In the genomic region with DNA sequence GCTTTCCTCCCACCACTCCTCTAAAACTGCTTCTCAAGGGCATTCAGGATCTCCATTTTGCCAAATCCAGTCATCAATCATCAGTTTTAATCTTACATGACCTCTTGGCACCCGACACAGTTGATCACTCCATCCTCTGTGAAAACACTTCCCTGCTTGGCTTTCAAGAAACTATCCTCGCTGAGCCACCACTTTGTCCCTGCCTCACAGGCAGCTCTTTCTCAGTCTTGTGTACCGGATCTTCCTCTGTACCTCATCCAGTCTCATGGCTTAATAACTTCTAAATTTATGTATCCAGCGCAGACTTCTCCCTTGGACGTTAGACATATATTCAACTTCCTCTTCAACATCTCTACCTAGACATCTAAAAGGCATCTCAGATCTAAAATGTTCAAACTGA, we compare ENCODE assay signal across 26 cellular contexts.
"Had no signal": no experiment of that assay in that cellular context is flagged by ENCODE, and none has a peak within 500 bp of the region (broad histone marks: within the 10 kb centered on the region; RNA-seq: fewer than 3 reads in every experiment).

No MANE protein-coding gene starts in this region.

- DNase-seq: cortex of kidney; effector memory CD8-positive, alpha-beta T cell; erythroblast; esophagus squamous epithelium; foreskin melanocyte; glutamatergic neuron; heart right ventricle; hippocampal formation; left colon; naive B cell; pancreas; stimulated activated CD4-positive, alpha-beta T cell treated with anti-CD3 and anti-CD28 coated beads, Interleukin-12 subunit alpha, Interleukin-12 subunit beta, amount 100 ng/mL, for 4 hours; stimulated activated CD4-positive, alpha-beta T cell treated with anti-CD3 and anti-CD28 coated beads, Interleukin-1b, Interleukin-23, amount 100 ng/mL, for 48 hours; stimulated activated CD4-positive, alpha-beta T cell treated with anti-CD3 and anti-CD28 coated beads, Interleukin-4, amount 100 ng/mL, for 1 hour; stimulated activated CD8-positive, alpha-beta memory T cell treated with anti-CD3 and anti-CD28 coated beads, Interleukin-4, amount 100 ng/mL, for 48 hours; stimulated activated naive CD4-positive, alpha-beta T cell; stomach; thyroid gland had no signal

- H3K4me2 ChIP-seq: smooth muscle cell had no signal

- H3K27me3 ChIP-seq: esophagus squamous epithelium, heart right ventricle, neutrophil, pancreas, stomach, thyroid gland, vagina had no signal

- H3K9me3 ChIP-seq: esophagus squamous epithelium, heart right ventricle, neutrophil, pancreas, stomach, thyroid gland, vagina had no signal

- H3K36me3 ChIP-seq: neutrophil, pancreas, thyroid gland, vagina had no signal

- H3K4me3 ChIP-seq: esophagus squamous epithelium, heart right ventricle, lung, pancreas, smooth muscle cell, stomach, thyroid gland, vagina had no signal

- FAIRE-seq: endometrium, islet of Langerhans, pancreas had no signal

- H3K27ac ChIP-seq: esophagus squamous epithelium, heart right ventricle, neutrophil, pancreas, stomach, thyroid gland, vagina had no signal

- H3K4me1 ChIP-seq: esophagus squamous epithelium, pancreas, thyroid gland, vagina had no signal

- ATAC-seq: effector memory CD8-positive, alpha-beta T cell; left colon; natural killer cell treated with Interleukin-12 subunit alpha and Interleukin-12 subunit beta and Interleukin-15 and Interleukin-18, amount 100 ng/mL, for 72 hours; pancreas; sciatic nerve had no signal
